In the genomic region with DNA sequence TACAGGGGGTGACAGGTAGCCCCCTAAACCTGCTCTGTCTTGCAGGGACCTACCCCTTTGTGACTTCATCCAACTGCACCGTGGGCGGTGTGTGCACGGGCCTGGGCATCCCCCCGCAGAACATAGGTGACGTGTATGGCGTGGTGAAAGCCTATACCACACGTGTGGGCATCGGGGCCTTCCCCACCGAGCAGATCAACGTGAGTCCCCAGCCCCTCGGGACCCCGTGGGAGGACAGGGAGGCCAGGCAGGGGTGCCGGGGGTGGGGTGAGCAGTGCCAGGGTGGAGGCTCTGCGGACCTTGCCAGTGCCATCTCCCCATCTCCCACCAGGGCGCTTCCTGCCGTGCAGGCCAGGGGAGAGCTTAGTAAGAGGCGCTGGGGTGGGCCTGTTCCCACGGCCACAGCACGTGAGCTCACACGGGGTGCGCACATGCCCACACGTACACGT, we compare ENCODE assay signal across 23 cellular contexts.
"Had no signal": no experiment of that assay in that cellular context is flagged by ENCODE, and none has a peak within 500 bp of the region (broad histone marks: within the 10 kb centered on the region; RNA-seq: fewer than 3 reads in every experiment).

No MANE protein-coding gene starts in this region.

- H3K36me3 ChIP-seq: brain microvascular endothelial cell, colonic mucosa had no signal

- DNase-seq: activated CD4-positive, alpha-beta T cell treated with anti-CD3 and anti-CD28 coated beads for 36 hours; activated CD4-positive, alpha-beta T cell treated with anti-CD3 and anti-CD28 coated beads, Interleukin-2, amount 50 U/mL, for 48 hours; activated CD8-positive, alpha-beta memory T cell treated with anti-CD3 and anti-CD28 coated beads, Interleukin-2, amount 10 ng/mL, durations not matched to agents 7 days and 5 days; activated naive CD4-positive, alpha-beta T cell treated with anti-CD3 and anti-CD28 coated beads for 36 hours; activated naive CD8-positive, alpha-beta T cell treated with anti-CD3 and anti-CD28 coated beads, Interleukin-2, amount 50 U/mL, for 24 hours; activated T-cell treated with anti-CD3 and anti-CD28 coated beads, Interleukin-2, amount 50 U/mL, for 1 hour; anterior cingulate cortex; brain microvascular endothelial cell; colonic mucosa; erythroblast; foreskin melanocyte; mesendoderm; naive thymus-derived CD4-positive, alpha-beta T cell; stimulated activated CD4-positive, alpha-beta T cell treated with anti-CD3 and anti-CD28 coated beads, Interleukin-12 subunit alpha, Interleukin-12 subunit beta, amount 100 ng/mL, for 4 hours; stimulated activated CD4-positive, alpha-beta T cell treated with anti-CD3 and anti-CD28 coated beads, Interleukin-1b, Interleukin-23, amount 100 ng/mL, for 48 hours; stimulated activated CD8-positive, alpha-beta memory T cell treated with anti-CD3 and anti-CD28 coated beads, Interleukin-4, amount 100 ng/mL, for 48 hours had no signal

- H3K9me3 Mint-ChIP-seq: activated naive CD4-positive, alpha-beta T cell treated with anti-CD3 and anti-CD28 coated beads for 36 hours; activated naive CD8-positive, alpha-beta T cell treated with anti-CD3 and anti-CD28 coated beads, Interleukin-2, amount 50 U/mL, for 24 hours; activated T-helper 2 cell treated with anti-CD3 and anti-CD28 coated beads, Interferon-gamma antibody, Interleukin-2, Interleukin-4, amounts not matched to agents 10 μg/mL and 5 μg/mL and 100 μg/mL, durations not matched to agents 14 hours and 24 hours and 36 hours; central memory CD8-positive, alpha-beta T cell; naive thymus-derived CD4-positive, alpha-beta T cell; T-helper 2 cell treated with Interferon-gamma antibody and Interleukin-4, amounts not matched to agents 5 μg/mL and 100 μg/mL, for 36 hours; WTC11 had no signal

- H3K4me1 Mint-ChIP-seq: WTC11 had no signal

- H3K36me3 Mint-ChIP-seq: activated CD8-positive, alpha-beta memory T cell treated with anti-CD3 and anti-CD28 coated beads, Interleukin-2, amount 10 ng/mL, durations not matched to agents 7 days and 5 days had no signal

- H3K4me3 ChIP-seq: colonic mucosa, SK-N-MC, thoracic aorta had no signal

- H3K27me3 ChIP-seq: brain microvascular endothelial cell, colonic mucosa had no signal

- H3K27me3 Mint-ChIP-seq: activated CD4-positive, alpha-beta T cell treated with anti-CD3 and anti-CD28 coated beads for 36 hours; activated CD8-positive, alpha-beta memory T cell treated with anti-CD3 and anti-CD28 coated beads, Interleukin-2, amount 10 ng/mL, durations not matched to agents 7 days and 5 days; activated naive CD8-positive, alpha-beta T cell treated with anti-CD3 and anti-CD28 coated beads, Interleukin-2, amount 50 U/mL, for 24 hours; central memory CD8-positive, alpha-beta T cell; naive thymus-derived CD4-positive, alpha-beta T cell had no signal

- H3K9me3 ChIP-seq: colonic mucosa, thoracic aorta had no signal

- H3K4me1 ChIP-seq: colonic mucosa, parathyroid adenoma had no signal

- H3K27ac ChIP-seq: brain microvascular endothelial cell, colonic mucosa, parathyroid adenoma, SK-N-MC had no signal

- H3K9ac ChIP-seq: parathyroid adenoma had no signal

- H3K27ac Mint-ChIP-seq: activated CD4-positive, alpha-beta T cell treated with anti-CD3 and anti-CD28 coated beads for 36 hours; activated CD8-positive, alpha-beta memory T cell treated with anti-CD3 and anti-CD28 coated beads, Interleukin-2, amount 10 ng/mL, durations not matched to agents 7 days and 5 days; activated naive CD4-positive, alpha-beta T cell treated with anti-CD3 and anti-CD28 coated beads for 36 hours; activated naive CD8-positive, alpha-beta T cell treated with anti-CD3 and anti-CD28 coated beads, Interleukin-2, amount 50 U/mL, for 24 hours; activated T-helper 2 cell treated with anti-CD3 and anti-CD28 coated beads, Interferon-gamma antibody, Interleukin-2, Interleukin-4, amounts not matched to agents 10 μg/mL and 5 μg/mL and 100 μg/mL, durations not matched to agents 14 hours and 24 hours and 36 hours; naive thymus-derived CD4-positive, alpha-beta T cell; T-helper 2 cell treated with Interferon-gamma antibody and Interleukin-4, amounts not matched to agents 5 μg/mL and 100 μg/mL, for 36 hours; WTC11 had no signal

- H3K4me3 Mint-ChIP-seq: activated CD4-positive, alpha-beta T cell treated with anti-CD3 and anti-CD28 coated beads for 36 hours; activated CD8-positive, alpha-beta memory T cell treated with anti-CD3 and anti-CD28 coated beads, Interleukin-2, amount 10 ng/mL, durations not matched to agents 7 days and 5 days; activated naive CD4-positive, alpha-beta T cell treated with anti-CD3 and anti-CD28 coated beads for 36 hours; activated naive CD8-positive, alpha-beta T cell treated with anti-CD3 and anti-CD28 coated beads, Interleukin-2, amount 50 U/mL, for 24 hours; central memory CD8-positive, alpha-beta T cell; naive thymus-derived CD4-positive, alpha-beta T cell; T-helper 2 cell treated with Interferon-gamma antibody and Interleukin-4, amounts not matched to agents 5 μg/mL and 100 μg/mL, for 36 hours; WTC11 had no signal

- H2AFZ ChIP-seq: parathyroid adenoma had no signal

- ATAC-seq: activated CD4-positive, alpha-beta T cell treated with anti-CD3 and anti-CD28 coated beads for 36 hours; activated CD8-positive, alpha-beta memory T cell treated with anti-CD3 and anti-CD28 coated beads, Interleukin-2, amount 10 ng/mL, durations not matched to agents 7 days and 5 days; activated naive CD8-positive, alpha-beta T cell treated with anti-CD3 and anti-CD28 coated beads, Interleukin-2, amount 50 U/mL, for 24 hours; naive thymus-derived CD4-positive, alpha-beta T cell; WTC11 had no signal
